8 cellular contexts compared by ENCODE assay signal in the genomic region with DNA sequence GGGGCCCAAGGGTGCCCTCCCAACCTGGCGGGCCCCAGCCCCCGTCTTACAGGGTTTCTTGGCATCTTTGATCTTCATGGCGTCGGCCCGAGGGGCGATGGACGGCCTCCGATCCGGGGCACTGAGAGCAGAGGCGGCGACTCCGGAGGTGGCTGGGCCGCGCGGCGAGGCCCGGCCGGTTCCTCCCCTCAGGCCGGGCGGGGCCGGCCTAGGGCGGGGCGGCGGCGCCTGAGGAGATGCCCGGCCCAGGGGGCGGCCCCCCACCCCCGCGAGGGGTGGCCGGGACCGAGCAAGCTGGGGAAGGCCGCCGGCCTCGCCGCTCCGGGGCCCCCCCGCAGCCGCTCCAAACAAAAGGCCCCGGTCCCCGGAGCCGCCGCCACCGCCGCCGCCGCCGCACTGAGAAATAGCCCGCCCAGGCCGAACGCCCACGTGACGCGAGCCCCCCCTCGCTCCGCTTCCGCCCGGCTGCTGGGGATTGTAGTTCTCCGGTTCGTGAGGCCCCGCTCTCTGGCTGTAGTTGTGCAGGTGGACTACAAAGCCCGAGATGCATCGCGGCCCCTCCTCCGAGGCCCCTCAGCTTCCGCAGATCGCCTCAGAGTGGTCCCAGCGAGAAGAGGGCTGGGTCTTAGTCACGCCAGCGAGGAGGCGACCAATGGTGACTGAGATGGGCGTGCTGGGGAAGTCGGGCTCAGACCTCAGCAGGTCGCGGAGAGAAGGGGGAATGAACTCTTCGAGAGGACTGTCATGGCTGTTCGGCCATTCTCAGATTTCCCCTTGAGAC. TPM values are rescaled to one million over a fixed set of nuclear protein-coding genes. Genes with fewer than 3 reads are reported as not detected.
A peak's percentile ranks its signal among the peaks of the same experiment; 100 is the strongest.
DNase-seq lines count a peak whose midpoint lies in the region; ATAC-seq and TF ChIP-seq lines count a peak whose summit lies in the region.

A gene (minus strand): TSS at position 163 of the 781 bp plus-strand sequence. CDS start 85 bp downstream, at position 78.

- POLR2A ChIA-PET in GM10248 (lab: Yijun Ruan, JAX): no interaction called here

- CTCF ChIA-PET in GM10248 (lab: Yijun Ruan, JAX): interaction anchor here (1.1 to 1.7 kb wide), 2 partner anchors 12 kb away, joined by 3 to 6 read pairs; no protein-coding TSS in a partner anchor

- H3K36me3 Mint-ChIP-seq in activated naive CD8-positive, alpha-beta T cell: peaks cover 8% of the 10 kb centered on the region

- TF ChIP-seq CTCF in GM10248 (IDR thresholded peaks at IDR 0.05; ENCODE audit: control extremely low read depth, extremely low read depth, low read depth, missing control alignments): no peak

- H3K9me3 Mint-ChIP-seq in activated naive CD8-positive, alpha-beta T cell (ENCODE audit: low read depth): no peaks in the 10 kb centered on the region

- DNase-seq in GM10248 (ENCODE audit: extremely low spot score) (peak; percentile 96), NCI-H1105 (lab: John Stamatoyannopoulos, UW) (peak; percentile 92), SKM-1 treated with dmso at 0.1 percent for 144 hours (lab: John Stamatoyannopoulos, UW; ENCODE audit: unreplicated experiment) (peak; percentile 99), glomerular endothelial cell (ENCODE audit: extremely low read depth, low read depth, low spot score) (peak; percentile 91), occipital lobe (lab: John Stamatoyannopoulos, UW) (peak; percentile 100)

- peaks cover 35% of the 10 kb centered on the region for H3K4me1 Mint-ChIP-seq in activated naive CD8-positive, alpha-beta T cell (ENCODE audit: low read depth)

- peak within 1 kb of the TSS; percentile 98 for H3K4me3 Mint-ChIP-seq in activated naive CD8-positive, alpha-beta T cell

- H3K27me3 Mint-ChIP-seq in activated naive CD8-positive, alpha-beta T cell: peaks cover 1% of the 10 kb centered on the region

- peak; percentile 90 for ATAC-seq in HG02623 (IDR thresholded peaks at IDR 0.05; ENCODE audit: unreplicated experiment)

- peak within 1 kb of the TSS; percentile 94 for H3K27ac ChIP-seq in temporal lobe (ENCODE audit: low read depth, low read length)

- H3K27ac Mint-ChIP-seq in activated naive CD8-positive, alpha-beta T cell: peak within 1 kb of the TSS; percentile 99

RNA-seq across cellular contexts. Expression of the gene that starts here (rescaled TPM):
- total RNA-seq in glomerular endothelial cell: 31.6 and 40.0 TPM in 2 replicates
- 293 TPM for total RNA-seq in occipital lobe
- 197 TPM for total RNA-seq in temporal lobe

Comparison
In these comparisons a context has a peak if more than half of its experiments do, and no peak if none do; other contexts are left out.
1. Peak in every context shown above with its lines: DNase-seq, ATAC-seq and H3K27ac ChIP-seq.